ENCODE assay signal across 22 cellular contexts in genomic region chr12:54331-54730, GRCh38. TPM values are rescaled to one million over a fixed set of nuclear protein-coding genes. Genes with fewer than 3 reads are reported as not detected.
DNase-seq lines count a peak whose midpoint lies in the region; ATAC-seq, FAIRE-seq and TF ChIP-seq lines count a peak whose summit lies in the region.
"Had no signal": no experiment of that assay in that cellular context is flagged by ENCODE, and none has a peak within 500 bp of the region (broad histone marks: within the 10 kb centered on the region; RNA-seq: fewer than 3 reads in every experiment).

No MANE protein-coding gene starts in this region.

- CTCF ChIA-PET in K562 (lab: Yijun Ruan, JAX; ENCODE audit: low intra/inter-chr PET ratio), result no interaction called here

- H3K36me3 ChIP-seq in H7 (replicated peaks; ENCODE audit: control insufficient read depth, insufficient read depth, low read length), result no peaks in the 10 kb centered on the region
- no peaks in the 10 kb centered on the region for H3K36me3 ChIP-seq in K562 (ENCODE audit: control insufficient read depth, insufficient read depth, low read length)

- ATAC-seq in K562 (no peak), omental fat pad (ENCODE audit: low FRiP score) (peak; percentile 2)
- ATAC-seq: GM12878, GM23338 had no signal

- WGBS in K562 (ENCODE audit: insufficient coverage, low coverage, missing lambda C conversion rate), result 15% methylated on average over 1 of the region's 1 CpG

- DNase-seq in D341Med (ENCODE audit: low spot score) (peak; percentile 38), H7 (peak; percentile 13), K562 (ENCODE audit: extremely low read depth in 1 of 4, low spot score in 3 of 4) (peak in 1 of 4 experiments; percentile 5), omental fat pad (ENCODE audit: low spot score) (no peak), NCI-H187 treated with DMSO at 0.1 percent for 48 hours (lab: John Stamatoyannopoulos, UW) (no peak)
- no peak for DNase-seq in stimulated activated CD8-positive, alpha-beta memory T cell treated with anti-CD3 and anti-CD28 coated beads, Interleukin-4, amount 100 ng/mL, for 48 hours
- DNase-seq in activated CD4-positive, alpha-beta T cell treated with anti-CD3 and anti-CD28 coated beads, Interleukin-2, amount 50 U/mL, for 48 hours, result no peak
- DNase-seq in activated naive CD4-positive, alpha-beta T cell treated with anti-CD3 and anti-CD28 coated beads, Interleukin-2, amount 50 U/mL, for 16 hours, result no peak
- DNase-seq: AML-193; Caco-2; CD4-positive, alpha-beta T cell; DMS153; DMS79; GF-D8 had no signal

- H3K4me3 ChIP-seq in H7 (ENCODE audit: insufficient read depth, low read depth, low read length) (no peak overlapping the region), K562 (no peak overlapping the region)
- H3K4me3 ChIP-seq: GM12878, GM23338 had no signal

- no peaks in the 10 kb centered on the region for H4K20me1 ChIP-seq in K562 (replicated peaks; ENCODE audit: control insufficient read depth, insufficient read depth, low read length)

- POLR2A ChIA-PET in K562 (lab: Yijun Ruan, JAX), result no interaction called here

- no peak overlapping the region for H3K27ac ChIP-seq in K562 (ENCODE audit: extremely low read depth, low read depth, low read length)
- H3K27ac ChIP-seq: C4-2B had no signal

- no TSS peak for BruUV-seq in K562 (replicated peaks; lab: Mats Ljungman, UMichigan)

- TF ChIP-seq RAD21 in K562 (CRISPR knock-in tag; conservative IDR thresholded peaks at IDR 0.05 in 1 of 2, IDR thresholded peaks at IDR 0.05 in 1 of 2), result no peak

- H3K4me1 ChIP-seq in K562 (replicated peaks in 1 of 2; ENCODE audit: control insufficient read depth in 2 of 2, insufficient read depth in 2 of 2, low read length in 2 of 2), result peaks cover 8 to 15% of the 10 kb centered on the region in 2 experiments; a peak in 3 of 5 replicates
- H3K4me1 ChIP-seq: Caco-2 had no signal

- no peak for FAIRE-seq in K562 (lab: Jason Lieb, UNC)
- FAIRE-seq: GM12878, GM18507, H54 had no signal

- in situ Hi-C loops in K562 (cut with MboI), result no loop called here

- TF ChIP-seq CTCF in K562 (IDR thresholded peaks at IDR 0.05 in 2 of 3, conservative IDR thresholded peaks at IDR 0.05 in 1 of 3; ENCODE audit: insufficient read depth in 2 of 3, low read depth in 1 of 3, low read length in 3 of 3) (no peak), omental fat pad (IDR thresholded peaks at IDR 0.05) (no peak)

- no peaks in the 10 kb centered on the region for H3K9me3 ChIP-seq in K562 (replicated peaks; ENCODE audit: control insufficient read depth, insufficient read depth, low read depth, low read length)

- H3K79me2 ChIP-seq in K562 (ENCODE audit: control insufficient read depth, insufficient read depth, low read length), result no peaks in the 10 kb centered on the region

- H3K9ac ChIP-seq in K562 (ENCODE audit: insufficient read depth in 1 of 2, low read depth in 2 of 2, low read length in 2 of 2), result no peak overlapping the region

- H3K4me2 ChIP-seq in K562 (ENCODE audit: insufficient read depth, low read length), result no peak overlapping the region
- H3K4me2 ChIP-seq: GM23338 had no signal

- H2AFZ ChIP-seq in K562 (ENCODE audit: low read depth, low read length), result no peak overlapping the region; the same call in 1 of the 2 replicates

- intact Hi-C loops in K562 (cut with micrococcal nuclease), result no loop called here

- no peaks in the 10 kb centered on the region for H3K9me1 ChIP-seq in K562 (ENCODE audit: control insufficient read depth, insufficient read depth, low read length)

- no peak for TF ChIP-seq EP300 in K562 (IDR thresholded peaks at IDR 0.05; ENCODE audit: low read length)

- H3K27me3 ChIP-seq in H7 (ENCODE audit: control insufficient read depth, insufficient read depth, low read length), result peaks cover 4% of the 10 kb centered on the region; the same call in 1 of the 2 replicates
- H3K27me3 ChIP-seq in K562 (ENCODE audit: control insufficient read depth in 2 of 2, insufficient read depth in 2 of 2, low read length in 2 of 2), result no peaks in the 10 kb centered on the region; a peak in 1 of 5 replicates

- no peak for TF ChIP-seq POLR2A in K562 (conservative IDR thresholded peaks at IDR 0.05)

TF ChIP-seq in K562, 482 proteins besides CTCF, POLR2A, EP300 and RAD21:
- no peak for TF ChIP-seq ETS2 (tag; IDR thresholded peaks at IDR 0.05; ENCODE audit: borderline replicate concordance, poor library complexity, severe bottlenecking)
- TF ChIP-seq ZNF740 (CRISPR knock-in tag; IDR thresholded peaks at IDR 0.05), result peak; percentile 53; the same call in 1 of the 2 replicates
- TF ChIP-seq ZNF740 (tag; IDR thresholded peaks at IDR 0.05), result no peak

RNA-seq across cellular contexts. Expression of gene IQSEC3, which starts 12.2 kb away (rescaled TPM):
- total RNA-seq in H7 (2014; rRNA removed; shearing (Covaris generic)), result 0.45 and 0.81 TPM in 2 replicates
- 0.25 and 0.62 TPM in 2 replicates for total RNA-seq in K562 (2011; cell fraction: chromatin; rRNA removed; ENCODE audit: low replicate concordance)
- total RNA-seq in K562 (2011; cell fraction: nucleolus; rRNA removed), result 0.39 and 0.50 TPM in 2 replicates
- total RNA-seq in K562 (2011; cell fraction: nucleoplasm; rRNA removed), result 0.23 and 0.37 TPM in 2 replicates
- total RNA-seq in K562 (2014; rRNA removed) (0.04 and 0.14 TPM in 2 replicates), K562 (2014; rRNA removed; fragmentation: Illumina TruSeq; extraction: Trizol) (not detected in 2 replicates), K562 (2015; rRNA removed; fragmentation: Illumina TruSeq; extraction: Trizol) (under 0.01 and 0.04 TPM in 2 replicates), K562 (2021) (0.07 and 0.11 TPM in 2 replicates), omental fat pad (1 to 10 TPM; 1.3 to 4.4 (median 3.3) TPM)
- polyA plus RNA-seq in K562 (2011; rRNA removed) (0.11 and 0.25 TPM in 2 replicates), K562 (2014; fragmentation: Illumina TruSeq; extraction: Trizol) (0.04 TPM in 1 of 2 replicates, not detected in the other), K562 (2014; fragmentation: Nextera tagmentation; extraction: Ambion mirVana) (not detected), K562 (2014; rRNA removed) (0.04 and 0.15 TPM in 2 replicates)
- 0.04 and 0.24 TPM in 2 replicates for polyA plus RNA-seq in K562 (2011; cell fraction: cytosol; rRNA removed)
- 0.63 and 1.0 TPM in 2 replicates for polyA plus RNA-seq in K562 (2011; cell fraction: nucleus; rRNA removed)
- polyA plus RNA-seq in K562 (2012), result 0.09 and 0.14 TPM in 2 replicates
- polyA minus RNA-seq in K562 (2011; rRNA and poly(A)+ RNA removed), result 0.07 TPM in 1 of 2 replicates, not detected in the other
- 0.38 TPM in 1 of 2 replicates, not detected in the other for polyA minus RNA-seq in K562 (2011; cell fraction: cytosol; rRNA and poly(A)+ RNA removed)
- 0.40 and 0.56 TPM in 2 replicates for polyA minus RNA-seq in K562 (2011; cell fraction: nucleus; rRNA and poly(A)+ RNA removed)
- total RNA-seq: A172, GM12878, HT-29 had no signal
- polyA plus RNA-seq: BJ, GM12878 had no signal

Comparison
In these comparisons a context has a peak if more than half of its experiments do, and no peak if none do; other contexts are left out.
1. DNase-seq: peak in D341Med (single experiment) and H7 (single experiment); none in omental fat pad (single experiment), NCI-H187 treated with DMSO at 0.1 percent for 48 hours (single experiment), stimulated activated CD8-positive, alpha-beta memory T cell treated with anti-CD3 and anti-CD28 coated beads, Interleukin-4, amount 100 ng/mL, for 48 hours (single experiment), activated CD4-positive, alpha-beta T cell treated with anti-CD3 and anti-CD28 coated beads, Interleukin-2, amount 50 U/mL, for 48 hours (0 of 2) and activated naive CD4-positive, alpha-beta T cell treated with anti-CD3 and anti-CD28 coated beads, Interleukin-2, amount 50 U/mL, for 16 hours (single experiment).